In the genomic region with DNA sequence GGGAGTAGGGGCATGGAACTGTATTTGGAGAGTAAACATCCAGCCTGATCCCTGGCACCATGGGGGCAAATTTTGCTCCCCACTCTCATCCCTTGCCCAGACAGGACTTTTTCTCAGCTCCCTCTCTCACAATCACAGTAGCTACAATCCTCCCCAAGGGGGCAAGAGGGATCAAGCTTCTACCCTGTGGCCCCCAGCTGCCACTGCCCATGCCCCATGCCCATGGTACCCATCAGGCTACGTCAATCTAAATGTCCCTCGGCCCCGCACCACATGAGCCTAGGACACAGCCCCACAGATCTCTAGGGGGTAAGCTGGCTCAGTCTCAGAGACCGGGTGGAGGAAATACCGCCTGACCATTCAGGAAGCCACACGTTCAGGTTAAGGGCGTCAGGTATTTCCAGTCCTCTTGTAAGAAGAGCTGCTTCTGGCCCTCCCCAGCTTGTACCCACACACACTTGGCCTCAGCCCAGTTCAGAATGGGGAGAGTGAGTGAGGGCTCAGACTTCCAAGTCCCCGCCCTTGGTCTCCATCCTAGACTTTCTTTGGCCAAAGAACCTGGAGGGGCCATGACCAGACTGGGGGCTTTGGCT, we compare ENCODE assay signal across 9 cellular contexts. TPM values are rescaled to one million over a fixed set of nuclear protein-coding genes. Genes with fewer than 3 reads are reported as not detected.
DNase-seq lines count a peak whose midpoint lies in the region; ATAC-seq, FAIRE-seq and TF ChIP-seq lines count a peak whose summit lies in the region.
"Had no signal": no experiment of that assay in that cellular context is flagged by ENCODE, and none has a peak within 500 bp of the region (broad histone marks: within the 10 kb centered on the region; RNA-seq: fewer than 3 reads in every experiment).

No MANE protein-coding gene starts in this region.

- peak; percentile 8 for ATAC-seq in T-helper 17 cell
- ATAC-seq in stimulated activated memory B cell treated with anti-CD40 and anti-IgM and Interleukin-4, amounts not matched to agents 10 μg/mL and 1 μg/mL and 100 μg/mL, for 72 hours: peak; percentile 35
- ATAC-seq in GM19328 (IDR thresholded peaks at IDR 0.05; ENCODE audit: unreplicated experiment): no peak
- ATAC-seq: left ventricle myocardium superior had no signal

- intact Hi-C loops in CD14-positive monocyte (cut with micrococcal nuclease): loop anchor here (2.0 to 5.0 kb wide), 2 partner anchors 31 to 33 kb away; no protein-coding TSS in a partner anchor

- H3K27ac Mint-ChIP-seq in T-helper 17 cell (peak overlapping the region; percentile 89), CD14-positive monocyte (peak overlapping the region in 1 of 7 donors; percentile 70)
- peak overlapping the region; percentile 2 for H3K27ac Mint-ChIP-seq in stimulated activated memory B cell treated with anti-CD40 and anti-IgM and Interleukin-4, amounts not matched to agents 10 μg/mL and 1 μg/mL and 100 μg/mL, for 72 hours

- no peaks in the 10 kb centered on the region for H3K9me3 ChIP-seq in T-helper 17 cell (ENCODE audit: control insufficient read depth, low read length, poor library complexity, severe bottlenecking)

- peak; percentile 40 for DNase-seq in GM19239 (ENCODE audit: insufficient read length, low spot score)
- DNase-seq in T-helper 17 cell: no peak
- DNase-seq in fibroblast of villous mesenchyme (ENCODE audit: low read depth): no peak
- DNase-seq in NCI-H1105 treated with DMSO at 0.1 percent for 48 hours (lab: John Stamatoyannopoulos, UW): no peak
- DNase-seq in CD14-positive monocyte (ENCODE audit: low spot score): no peak
- DNase-seq: left ventricle myocardium superior, NCI-H2081 had no signal

- H3K36me3 Mint-ChIP-seq in T-helper 17 cell (ENCODE audit: low read depth): peaks cover 5% of the 10 kb centered on the region
- H3K36me3 Mint-ChIP-seq in stimulated activated memory B cell treated with anti-CD40 and anti-IgM and Interleukin-4, amounts not matched to agents 10 μg/mL and 1 μg/mL and 100 μg/mL, for 72 hours: peaks cover 12% of the 10 kb centered on the region
- H3K36me3 Mint-ChIP-seq in CD14-positive monocyte: peaks cover 29 to 34% of the 10 kb centered on the region in 2 donors

- H3K27me3 Mint-ChIP-seq in T-helper 17 cell: no peaks in the 10 kb centered on the region
- no peaks in the 10 kb centered on the region for H3K27me3 Mint-ChIP-seq in stimulated activated memory B cell treated with anti-CD40 and anti-IgM and Interleukin-4, amounts not matched to agents 10 μg/mL and 1 μg/mL and 100 μg/mL, for 72 hours
- H3K27me3 Mint-ChIP-seq in CD14-positive monocyte (ENCODE audit: low read depth in 3 of 3): peaks cover 0 to 3% (median 2%) of the 10 kb centered on the region in 3 donors

- peak overlapping the region; percentile 82 for H3K4me3 ChIP-seq in fibroblast of villous mesenchyme (ENCODE audit: low read depth, low read length)

- H3K4me3 Mint-ChIP-seq in T-helper 17 cell: peak overlapping the region; percentile 98
- peak overlapping the region; percentile 63 for H3K4me3 Mint-ChIP-seq in stimulated activated memory B cell treated with anti-CD40 and anti-IgM and Interleukin-4, amounts not matched to agents 10 μg/mL and 1 μg/mL and 100 μg/mL, for 72 hours
- H3K4me3 Mint-ChIP-seq in CD14-positive monocyte: no peak overlapping the region

- FAIRE-seq in GM19239 (lab: Jason Lieb, UNC): no peak

- no peak for TF ChIP-seq CTCF in fibroblast of villous mesenchyme (IDR thresholded peaks at IDR 0.05; ENCODE audit: insufficient read depth, low read depth, low read length)
- no peak for TF ChIP-seq CTCF in CD14-positive monocyte (IDR thresholded peaks at IDR 0.05)

- H3K4me1 Mint-ChIP-seq in T-helper 17 cell (peaks cover 39% of the 10 kb centered on the region), CD14-positive monocyte (peaks cover 39% of the 10 kb centered on the region)
- H3K4me1 Mint-ChIP-seq in stimulated activated memory B cell treated with anti-CD40 and anti-IgM and Interleukin-4, amounts not matched to agents 10 μg/mL and 1 μg/mL and 100 μg/mL, for 72 hours: peaks cover 29% of the 10 kb centered on the region

- no peaks in the 10 kb centered on the region for H3K9me3 Mint-ChIP-seq in stimulated activated memory B cell treated with anti-CD40 and anti-IgM and Interleukin-4, amounts not matched to agents 10 μg/mL and 1 μg/mL and 100 μg/mL, for 72 hours
- no peaks in the 10 kb centered on the region for H3K9me3 Mint-ChIP-seq in CD14-positive monocyte

RNA-seq across cellular contexts. Expression of a gene that starts 1.8 kb away (rescaled TPM):
- 10 to 100 TPM; 21.4 to 21.9 TPM for total RNA-seq in T-helper 17 cell
- 7.7 and 7.8 TPM in 2 replicates for total RNA-seq in fibroblast of villous mesenchyme
- polyA plus RNA-seq in CD14-positive monocyte: under 1 TPM; 0.13 to 0.31 TPM

RNA-seq across cellular contexts. Expression of a gene that starts 4.4 kb away (rescaled TPM):
- 1,000 to 10,000 TPM; 3,035 to 3,199 TPM for total RNA-seq in T-helper 17 cell
- total RNA-seq in fibroblast of villous mesenchyme: 1,210 and 1,346 TPM in 2 replicates
- polyA plus RNA-seq in CD14-positive monocyte: 1,000 to 10,000 TPM; 1,069 to 1,232 TPM

RNA-seq across cellular contexts. Expression of a gene that starts 29.7 kb away (rescaled TPM):
- total RNA-seq in T-helper 17 cell (not detected), fibroblast of villous mesenchyme (not detected in 2 replicates)
- not detected for polyA plus RNA-seq in CD14-positive monocyte
- total RNA-seq: left ventricle myocardium superior had no signal

RNA-seq across cellular contexts. Expression of a gene that starts 30.1 kb away (rescaled TPM):
- not detected for total RNA-seq in T-helper 17 cell
- total RNA-seq in fibroblast of villous mesenchyme: under 0.01 TPM in 1 of 2 replicates, not detected in the other
- polyA plus RNA-seq in CD14-positive monocyte: not detected

RNA-seq across cellular contexts. Expression of a gene that starts 44.2 kb away (rescaled TPM):
- 10 to 100 TPM in 1 of 2 donors, 1 to 10 TPM in 1; 7.5 to 11.7 TPM for total RNA-seq in T-helper 17 cell
- 0.43 and 0.64 TPM in 2 replicates for total RNA-seq in fibroblast of villous mesenchyme
- not detected for polyA plus RNA-seq in CD14-positive monocyte

Comparison
In these comparisons a context has a peak if more than half of its experiments do, and no peak if none do; other contexts are left out.
1. H3K4me3 Mint-ChIP-seq: peak in T-helper 17 cell (single experiment) and stimulated activated memory B cell treated with anti-CD40 and anti-IgM and Interleukin-4, amounts not matched to agents 10 μg/mL and 1 μg/mL and 100 μg/mL, for 72 hours (single experiment); none in CD14-positive monocyte (0 of 2).